1 cellular context compared by ENCODE assay signal in the genomic region with DNA sequence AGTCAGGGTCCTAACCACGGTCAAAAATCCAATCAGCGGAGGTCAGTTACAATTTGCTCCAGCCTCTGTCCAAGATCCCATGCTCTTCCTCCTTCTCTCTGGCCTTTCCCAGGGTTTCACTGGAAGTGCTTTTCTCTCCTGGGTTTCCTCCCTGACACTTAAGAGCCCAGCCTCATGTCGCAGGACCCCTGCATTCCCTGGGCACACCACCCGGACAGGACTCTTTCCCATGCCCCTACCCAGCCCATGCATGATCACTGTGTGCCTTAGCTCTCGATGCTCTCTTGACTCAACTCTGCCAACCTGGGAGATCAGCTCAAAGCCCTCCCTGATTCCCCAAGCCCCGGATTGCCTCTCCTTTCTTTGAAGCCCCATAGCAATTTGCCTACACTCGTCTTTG.
TF ChIP-seq lines count a peak whose summit lies in the region.

No MANE protein-coding gene starts in this region.

TF ChIP-seq in endothelial cell of umbilical vein, 7 proteins besides CTCF, POLR2A, EP300 and RAD21:
- no peak for TF ChIP-seq MYC (IDR thresholded peaks at IDR 0.05; ENCODE audit: low read depth, low read length)
- no peak for TF ChIP-seq GATA2 (IDR thresholded peaks at IDR 0.05; ENCODE audit: insufficient read depth, insufficient read length, low read depth, low read length)
- TF ChIP-seq, protein P1, sequence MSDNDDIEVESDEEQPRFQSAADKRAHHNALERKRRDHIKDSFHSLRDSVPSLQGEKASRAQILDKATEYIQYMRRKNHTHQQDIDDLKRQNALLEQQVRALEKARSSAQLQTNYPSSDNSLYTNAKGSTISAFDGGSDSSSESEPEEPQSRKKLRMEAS (IDR thresholded peaks at IDR 0.05; ENCODE audit: insufficient read depth, insufficient read length) = no peak
- no peak for TF ChIP-seq EZH2 (IDR thresholded peaks at IDR 0.05; ENCODE audit: borderline replicate concordance, low read depth, low read length, severe bottlenecking)
- TF ChIP-seq FOS (IDR thresholded peaks at IDR 0.05; ENCODE audit: borderline replicate concordance, insufficient read depth, low read length) = no peak
- no peak for TF ChIP-seq JUN (IDR thresholded peaks at IDR 0.05; ENCODE audit: borderline replicate concordance, insufficient read depth, insufficient read length, low read depth)
- no peak for TF ChIP-seq POLR2AphosphoS5 (IDR thresholded peaks at IDR 0.05; ENCODE audit: insufficient read depth, low read depth, low read length)
